13 cellular contexts compared by ENCODE assay signal in genomic region chr4:165177725-165178666, GRCh38. TPM values are rescaled to one million over a fixed set of nuclear protein-coding genes. Genes with fewer than 3 reads are reported as not detected.
DNase-seq lines count a peak whose midpoint lies in the region; ATAC-seq and TF ChIP-seq lines count a peak whose summit lies in the region.
"Had no signal": no experiment of that assay in that cellular context is flagged by ENCODE, and none has a peak within 500 bp of the region (broad histone marks: within the 10 kb centered on the region; RNA-seq: fewer than 3 reads in every experiment).

No MANE protein-coding gene starts in this region.

- H3K4me1 Mint-ChIP-seq in WTC11 (peaks cover 6% of the 10 kb centered on the region), mesothelial cell of epicardium (no peaks in the 10 kb centered on the region)

- TF ChIP-seq CTCF in GM12864 (IDR thresholded peaks at IDR 0.05; ENCODE audit: low read depth, low read length, missing control alignments) (no peak), WTC11 (IDR thresholded peaks at IDR 0.05) (no peak), mesothelial cell of epicardium (IDR thresholded peaks at IDR 0.05; ENCODE audit: unreplicated experiment) (no peak)

- POLR2A ChIA-PET in WTC11 (lab: Charles Lee): no interaction called here

- CTCF ChIA-PET in WTC11 (lab: Charles Lee): interaction anchor here (1.0 kb wide), 1 partner anchor 47 kb away, joined by 3 read pairs; no protein-coding TSS in a partner anchor

- H3K9me3 Mint-ChIP-seq in WTC11 (peaks cover 4% of the 10 kb centered on the region; the same call in 1 of the 2 replicates), mesothelial cell of epicardium (peaks cover 9% of the 10 kb centered on the region)

- H3K36me3 Mint-ChIP-seq in WTC11 (no peaks in the 10 kb centered on the region), mesothelial cell of epicardium (no peaks in the 10 kb centered on the region)

- H3K4me3 Mint-ChIP-seq in WTC11: no peak overlapping the region
- no peak overlapping the region for H3K4me3 Mint-ChIP-seq in mesothelial cell of epicardium
- H3K4me3 Mint-ChIP-seq: activated T-cell treated with anti-CD3 and anti-CD28 coated beads, Interleukin-2, amount 50 U/mL, for 4 hours; naive thymus-derived CD4-positive, alpha-beta T cell had no signal

- DNase-seq in GM12864 (ENCODE audit: low read depth) (peak; percentile 3), WTC11 (ENCODE audit: low spot score) (no peak), DMS153 (lab: John Stamatoyannopoulos, UW) (no peak), NCI-H345 (lab: John Stamatoyannopoulos, UW) (no peak), mesothelial cell of epicardium (ENCODE audit: low spot score in 2 of 2, unreplicated experiment in 2 of 2) (no peak), NCI-H2196 (lab: John Stamatoyannopoulos, UW; ENCODE audit: unreplicated experiment) (no peak)
- DNase-seq: activated T-cell treated with anti-CD3 and anti-CD28 coated beads, Interleukin-2, amount 50 U/mL, for 4 hours; naive thymus-derived CD4-positive, alpha-beta T cell; NCI-H2081 treated with DMSO at 0.1 percent for 48 hours; Peyer's patch had no signal

- peak overlapping the region; percentile 43; the same call in 1 of the 2 replicates for H3K27ac Mint-ChIP-seq in WTC11
- no peak overlapping the region for H3K27ac Mint-ChIP-seq in mesothelial cell of epicardium
- H3K27ac Mint-ChIP-seq: naive thymus-derived CD4-positive, alpha-beta T cell had no signal

- H3K27me3 Mint-ChIP-seq in WTC11 (ENCODE audit: low read depth): no peaks in the 10 kb centered on the region
- H3K27me3 Mint-ChIP-seq in mesothelial cell of epicardium (ENCODE audit: low read depth): no peaks in the 10 kb centered on the region

- ATAC-seq in GM19395 (IDR thresholded peaks at IDR 0.05; ENCODE audit: unreplicated experiment) (peak; percentile 78), HG02840 (IDR thresholded peaks at IDR 0.05; ENCODE audit: low FRiP score, unreplicated experiment) (peak; percentile 66), WTC11 (no peak)
- ATAC-seq: activated T-cell treated with anti-CD3 and anti-CD28 coated beads, Interleukin-2, amount 50 U/mL, for 4 hours; naive thymus-derived CD4-positive, alpha-beta T cell had no signal

- H3K4me3 ChIP-seq in GM12864 (ENCODE audit: low read depth, low read length): no peak overlapping the region
- H3K4me3 ChIP-seq: HAP-1, Peyer's patch had no signal

TF ChIP-seq in WTC11, 78 proteins besides CTCF, POLR2A, EP300 and RAD21:
- TF ChIP-seq SOX15 (CRISPR knock-in tag; IDR thresholded peaks at IDR 0.05): no peak
- TF ChIP-seq USF2 (CRISPR knock-in tag; IDR thresholded peaks at IDR 0.05): no peak
- TF ChIP-seq NFYB (CRISPR knock-in tag; conservative IDR thresholded peaks at IDR 0.05; ENCODE audit: low read depth): no peak
- no peak for TF ChIP-seq FOXK1 (CRISPR knock-in tag; IDR thresholded peaks at IDR 0.05)

RNA-seq across cellular contexts. Expression of gene KLHL2, which starts 29.4 kb away (rescaled TPM):
- total RNA-seq in WTC11 (2021): 9.8 to 12.4 TPM (median 10.8 TPM) in 3 replicates
- total RNA-seq in mesothelial cell of epicardium: 9.9 to 12.6 TPM (median 11.8 TPM) in 3 replicates
